In genomic region chr2:36819090-36819711, GRCh38 we compare ENCODE assay signal across 2 cellular contexts.
A peak's percentile ranks its signal among the peaks of the same experiment; 100 is the strongest.
TF ChIP-seq lines count a peak whose summit lies in the region.

No MANE protein-coding gene starts in this region.

TF ChIP-seq in A549, 52 proteins besides CTCF, POLR2A, EP300 and RAD21:
- TF ChIP-seq POLR2AphosphoS2 (conservative IDR thresholded peaks at IDR 0.05; ENCODE audit: low read length) (no peak), CBX8 (IDR thresholded peaks at IDR 0.05) (no peak), CHD2 (IDR thresholded peaks at IDR 0.05; ENCODE audit: low read length, partially characterized antibody) (no peak), ELK1 (IDR thresholded peaks at IDR 0.05; ENCODE audit: low read depth, low read length) (no peak), CEBPB (IDR thresholded peaks at IDR 0.05) (no peak), SMC3 (IDR thresholded peaks at IDR 0.05) (no peak), BHLHE40 (IDR thresholded peaks at IDR 0.05; ENCODE audit: low read depth, low read length) (no peak), ZSCAN20 (CRISPR knock-in tag; IDR thresholded peaks at IDR 0.05) (no peak), ZFP36 (IDR thresholded peaks at IDR 0.05; ENCODE audit: borderline replicate concordance, partially characterized antibody) (no peak), HOXB13 (CRISPR knock-in tag; IDR thresholded peaks at IDR 0.05; ENCODE audit: low read depth) (no peak)
- TF ChIP-seq, protein P1, sequence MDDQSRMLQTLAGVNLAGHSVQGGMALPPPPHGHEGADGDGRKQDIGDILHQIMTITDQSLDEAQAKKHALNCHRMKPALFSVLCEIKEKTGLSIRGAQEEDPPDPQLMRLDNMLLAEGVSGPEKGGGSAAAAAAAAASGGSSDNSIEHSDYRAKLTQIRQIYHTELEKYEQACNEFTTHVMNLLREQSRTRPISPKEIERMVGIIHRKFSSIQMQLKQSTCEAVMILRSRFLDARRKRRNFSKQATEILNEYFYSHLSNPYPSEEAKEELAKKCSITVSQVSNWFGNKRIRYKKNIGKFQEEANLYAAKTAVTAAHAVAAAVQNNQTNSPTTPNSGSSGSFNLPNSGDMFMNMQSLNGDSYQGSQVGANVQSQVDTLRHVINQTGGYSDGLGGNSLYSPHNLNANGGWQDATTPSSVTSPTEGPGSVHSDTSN (IDR thresholded peaks at IDR 0.05) = no peak

TF ChIP-seq in HepG2, 621 proteins besides CTCF, POLR2A, EP300 and RAD21 (continued from another document):
- no peak for TF ChIP-seq U2AF2 (IDR thresholded peaks at IDR 0.05; ENCODE audit: low read depth, low read length)
- TF ChIP-seq, protein P2, sequence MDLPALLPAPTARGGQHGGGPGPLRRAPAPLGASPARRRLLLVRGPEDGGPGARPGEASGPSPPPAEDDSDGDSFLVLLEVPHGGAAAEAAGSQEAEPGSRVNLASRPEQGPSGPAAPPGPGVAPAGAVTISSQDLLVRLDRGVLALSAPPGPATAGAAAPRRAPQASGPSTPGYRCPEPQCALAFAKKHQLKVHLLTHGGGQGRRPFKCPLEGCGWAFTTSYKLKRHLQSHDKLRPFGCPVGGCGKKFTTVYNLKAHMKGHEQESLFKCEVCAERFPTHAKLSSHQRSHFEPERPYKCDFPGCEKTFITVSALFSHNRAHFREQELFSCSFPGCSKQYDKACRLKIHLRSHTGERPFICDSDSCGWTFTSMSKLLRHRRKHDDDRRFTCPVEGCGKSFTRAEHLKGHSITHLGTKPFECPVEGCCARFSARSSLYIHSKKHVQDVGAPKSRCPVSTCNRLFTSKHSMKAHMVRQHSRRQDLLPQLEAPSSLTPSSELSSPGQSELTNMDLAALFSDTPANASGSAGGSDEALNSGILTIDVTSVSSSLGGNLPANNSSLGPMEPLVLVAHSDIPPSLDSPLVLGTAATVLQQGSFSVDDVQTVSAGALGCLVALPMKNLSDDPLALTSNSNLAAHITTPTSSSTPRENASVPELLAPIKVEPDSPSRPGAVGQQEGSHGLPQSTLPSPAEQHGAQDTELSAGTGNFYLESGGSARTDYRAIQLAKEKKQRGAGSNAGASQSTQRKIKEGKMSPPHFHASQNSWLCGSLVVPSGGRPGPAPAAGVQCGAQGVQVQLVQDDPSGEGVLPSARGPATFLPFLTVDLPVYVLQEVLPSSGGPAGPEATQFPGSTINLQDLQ (CRISPR knock-in tag; IDR thresholded peaks at IDR 0.05) = no peak
- TF ChIP-seq MIER3 (CRISPR knock-in tag; IDR thresholded peaks at IDR 0.05; ENCODE audit: borderline replicate concordance) = no peak
- TF ChIP-seq ZNF234 (CRISPR knock-in tag; conservative IDR thresholded peaks at IDR 0.05) = no peak
- peak; percentile 37; the same call in 1 of the 2 replicates for TF ChIP-seq FOSL2 (CRISPR knock-in tag; IDR thresholded peaks at IDR 0.05)
- peak; percentile 21; the same call in 1 of the 2 replicates for TF ChIP-seq SMC3 (IDR thresholded peaks at IDR 0.05; ENCODE audit: low read length)
- TF ChIP-seq ZBTB49 (CRISPR knock-in tag; IDR thresholded peaks at IDR 0.05; ENCODE audit: borderline replicate concordance) = no peak
- TF ChIP-seq TBX3 (IDR thresholded peaks at IDR 0.05; ENCODE audit: borderline replicate concordance) = no peak
- no peak for TF ChIP-seq ETV6 (CRISPR knock-in tag; conservative IDR thresholded peaks at IDR 0.05)
- 0 out of 2 replicates have a peak, but pooled peaks have one; percentile 38 for TF ChIP-seq ARID3A (IDR thresholded peaks at IDR 0.05; ENCODE audit: low read depth, low read length)
TF ChIP-seq in HepG2: peak in this region for 4.
